8 cellular contexts compared by ENCODE assay signal in the genomic region with DNA sequence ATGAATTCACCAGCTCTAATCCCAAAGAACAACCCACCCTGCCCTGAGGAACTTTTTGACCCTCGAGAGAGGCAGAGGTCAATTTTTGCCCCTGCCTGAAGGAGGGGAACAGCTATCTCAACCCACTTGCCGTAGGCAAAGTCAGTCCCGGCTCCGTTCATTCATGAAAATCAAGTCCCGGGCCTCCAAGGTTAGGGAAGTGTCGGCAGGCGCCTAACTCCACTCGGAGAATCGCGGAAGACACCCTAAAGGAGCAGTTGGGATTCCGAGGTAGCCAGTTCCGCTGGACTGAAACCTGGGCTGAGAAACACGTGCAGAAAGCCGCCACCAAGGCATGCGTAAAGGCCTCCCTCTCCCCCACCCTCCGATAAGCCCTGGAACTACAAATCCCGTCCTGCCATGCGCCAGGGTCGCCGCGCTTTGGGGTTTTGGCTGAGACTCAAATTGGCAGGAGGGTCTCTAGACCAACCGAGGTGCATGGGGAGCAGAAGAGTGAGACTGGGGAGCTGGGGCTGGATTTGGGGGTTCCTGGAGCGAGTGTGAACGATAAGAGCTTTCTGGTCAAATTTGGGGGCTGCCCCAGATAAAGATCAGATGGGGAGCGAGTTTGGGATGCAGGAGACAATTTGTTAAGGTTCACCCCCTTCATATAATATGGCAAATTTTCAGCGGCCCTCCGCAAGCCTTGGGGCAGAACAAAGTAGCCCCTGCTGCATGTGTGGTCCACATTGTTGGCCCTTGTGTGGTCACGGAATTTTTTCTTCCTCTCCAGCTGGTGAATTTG. TPM values are rescaled to one million over a fixed set of nuclear protein-coding genes. Genes with fewer than 3 reads are reported as not detected.
A peak's percentile ranks its signal among the peaks of the same experiment; 100 is the strongest.
DNase-seq lines count a peak whose midpoint lies in the region; ATAC-seq, FAIRE-seq and TF ChIP-seq lines count a peak whose summit lies in the region.

Gene TNPO2, minus strand, starts transcription at position 290 of the 784 bp plus-strand sequence. CDS start 2,955 bp downstream, outside the sequence.

- no peak for FAIRE-seq in D721Med (lab: Jason Lieb, UNC)

- ATAC-seq in Panc1 (peak; percentile 69), GM19455 (IDR thresholded peaks at IDR 0.05; ENCODE audit: unreplicated experiment) (no peak)
- peak; percentile 51 to 54 for ATAC-seq in natural killer cell treated with Interleukin-12 subunit alpha and Interleukin-12 subunit beta and Interleukin-15 and Interleukin-18, amount 100 ng/mL, for 72 hours

- TF ChIP-seq EP300 in stomach (IDR thresholded peaks at IDR 0.05) = no peak

- TF ChIP-seq CTCF in D721Med (IDR thresholded peaks at IDR 0.05; ENCODE audit: insufficient read depth, missing control alignments) (no peak), Panc1 (IDR thresholded peaks at IDR 0.05) (no peak), stomach (IDR thresholded peaks at IDR 0.05) (no peak)

- no peaks in the 10 kb centered on the region for H3K27me3 Mint-ChIP-seq in natural killer cell treated with Interleukin-12 subunit alpha and Interleukin-12 subunit beta and Interleukin-15 and Interleukin-18, amount 100 ng/mL, for 72 hours

- POLR2A ChIA-PET in Panc1 (lab: Charles Lee) = interaction anchor here (1.4 kb wide), 2 partner anchors 10 to 13 kb away, joined by 4 read pairs; partner anchors contain the start of genes GET3 and TRIR

- CTCF ChIA-PET in Panc1 (lab: Charles Lee) = no interaction called here

- H3K4me1 Mint-ChIP-seq in natural killer cell treated with Interleukin-12 subunit alpha and Interleukin-12 subunit beta and Interleukin-15 and Interleukin-18, amount 100 ng/mL, for 72 hours (ENCODE audit: low read depth in 2 of 2) = peaks cover 37 to 44% of the 10 kb centered on the region in 2 donors

- no TSS peak for BruUV-seq in Panc1 (replicated peaks; lab: Mats Ljungman, UMichigan)

- peak within 1 kb of the TSS; percentile 94 to 97 for H3K27ac Mint-ChIP-seq in natural killer cell treated with Interleukin-12 subunit alpha and Interleukin-12 subunit beta and Interleukin-15 and Interleukin-18, amount 100 ng/mL, for 72 hours

- H3K36me3 Mint-ChIP-seq in natural killer cell treated with Interleukin-12 subunit alpha and Interleukin-12 subunit beta and Interleukin-15 and Interleukin-18, amount 100 ng/mL, for 72 hours = peaks cover 13% of the 10 kb centered on the region

- H3K27me3 ChIP-seq in Panc1 (ENCODE audit: control insufficient read depth, insufficient read depth, low read length) = no peaks in the 10 kb centered on the region
- H3K27me3 ChIP-seq in stomach = no peaks in the 10 kb centered on the region

- intact Hi-C loops in Panc1 (cut with micrococcal nuclease; ENCODE audit: unreplicated experiment) = no loop called here
- intact Hi-C loops in stomach (cut with DNase I; ENCODE audit: low total_unique reads) = no loop called here

- 3 to 5% (median 3%) methylated on average over 24 to 28 of the region's 28 CpGs for WGBS in stomach, 5 donors

- TF ChIP-seq POLR2A in stomach (IDR thresholded peaks at IDR 0.05) = no peak

- DNase-seq in D721Med (ENCODE audit: insufficient read length, low spot score) = peak; percentile 71
- peak; percentile 88 for DNase-seq in HuH-7.5 (ENCODE audit: low spot score)
- DNase-seq in Panc1 (ENCODE audit: low read depth, low spot score) = no peak
- peak; percentile 32 for DNase-seq in activated T-helper 1 cell treated with Interleukin-2 at 50 U/mL for 16 hours (ENCODE audit: low read depth)
- DNase-seq in fibroblast of peridontal ligament (ENCODE audit: extremely low read depth) = peak; percentile 49
- DNase-seq in natural killer cell treated with Interleukin-12 subunit alpha and Interleukin-12 subunit beta and Interleukin-15 and Interleukin-18, amount 100 ng/mL, for 72 hours (ENCODE audit: low spot score) = no peak
- peak; percentile 60 for DNase-seq in stomach

- H3K36me3 ChIP-seq in Panc1 (ENCODE audit: control insufficient read depth, insufficient read depth, low read length) = peaks cover 2% of the 10 kb centered on the region
- peaks cover 2 to 20% (median 19%) of the 10 kb centered on the region in 4 donors for H3K36me3 ChIP-seq in stomach

- H3K27ac ChIP-seq in Panc1 (ENCODE audit: low read length) (peak within 1 kb of the TSS; percentile 98), stomach (peak within 1 kb of the TSS; percentile 68 to 97 (median 92))

- H3K9me3 ChIP-seq in Panc1 (ENCODE audit: control insufficient read depth, insufficient read depth, low read depth, low read length) (no peaks in the 10 kb centered on the region), stomach (no peaks in the 10 kb centered on the region)

- in situ Hi-C loops in Panc1 (cut with HindIII; ENCODE audit: low pct_unique_long_range_greater_than_20kb, low sequenced_read_pairs) = no loop called here

- peak within 1 kb of the TSS; percentile 99 for H3K4me3 Mint-ChIP-seq in natural killer cell treated with Interleukin-12 subunit alpha and Interleukin-12 subunit beta and Interleukin-15 and Interleukin-18, amount 100 ng/mL, for 72 hours

- H3K4me3 ChIP-seq in Panc1 (ENCODE audit: low read depth in 2 of 2, low read length in 2 of 2) (peak within 1 kb of the TSS; percentile 83 to 96), stomach (peak within 1 kb of the TSS; percentile 77 to 97 (median 84))

- H3K4me1 ChIP-seq in Panc1 (ENCODE audit: control insufficient read depth, insufficient read depth, low read length) = peaks cover 5% of the 10 kb centered on the region
- peaks cover 22 to 51% (median 45%) of the 10 kb centered on the region in 4 donors for H3K4me1 ChIP-seq in stomach

- no peaks in the 10 kb centered on the region for H3K9me3 Mint-ChIP-seq in natural killer cell treated with Interleukin-12 subunit alpha and Interleukin-12 subunit beta and Interleukin-15 and Interleukin-18, amount 100 ng/mL, for 72 hours

RNA-seq across cellular contexts. Expression of gene TNPO2, which starts in this region (rescaled TPM):
- 83.3 TPM for total RNA-seq in Panc1 (2021; ENCODE audit: unreplicated experiment)
- polyA plus RNA-seq in Panc1 (2012; ENCODE audit: insufficient read length) = 96.0 TPM
- 100 to 1,000 TPM in 1 of 2 donors, 10 to 100 TPM in 1; 76.9 to 229 TPM for total RNA-seq in natural killer cell treated with Interleukin-12 subunit alpha and Interleukin-12 subunit beta and Interleukin-15 and Interleukin-18, amount 100 ng/mL, for 72 hours
- total RNA-seq in stomach = 100 to 1,000 TPM in 1 of 5 donors, 10 to 100 TPM in 4; 20.6 to 143 (median 59.8) TPM
- 10 to 100 TPM; 13.7 to 18.5 (median 17.2) TPM for polyA plus RNA-seq in stomach

Comparison
In these comparisons a context has a peak if more than half of its experiments do, and no peak if none do; other contexts are left out.
1. DNase-seq: peak in D721Med (single experiment), HuH-7.5 (single experiment), activated T-helper 1 cell treated with Interleukin-2 at 50 U/mL for 16 hours (single experiment), fibroblast of peridontal ligament (single experiment) and stomach (single experiment); none in Panc1 (single experiment) and natural killer cell treated with Interleukin-12 subunit alpha and Interleukin-12 subunit beta and Interleukin-15 and Interleukin-18, amount 100 ng/mL, for 72 hours (single experiment).